ENCODE assay signal across 2 cellular contexts in genomic region chr2:219506153-219506801, GRCh38.
TF ChIP-seq lines count a peak whose summit lies in the region.

No MANE protein-coding gene starts in this region.

TF ChIP-seq in IMR-90, 13 proteins besides CTCF, POLR2A, EP300 and RAD21:
- no peak for TF ChIP-seq SMC3 (IDR thresholded peaks at IDR 0.05; ENCODE audit: low read depth, low read length)
- no peak for TF ChIP-seq RFX5 (IDR thresholded peaks at IDR 0.05; ENCODE audit: low read depth, low read length)
- TF ChIP-seq NFE2L2 (IDR thresholded peaks at IDR 0.05; ENCODE audit: low read depth, low read length): no peak
TF ChIP-seq in IMR-90: peak in this region for 0.

TF ChIP-seq in H1, 55 proteins besides CTCF, POLR2A, EP300 and RAD21:
- no peak for TF ChIP-seq SIN3A (conservative IDR thresholded peaks at IDR 0.05 in 1 of 2, IDR thresholded peaks at IDR 0.05 in 1 of 2; ENCODE audit: low read depth in 1 of 2, low read length in 2 of 2)
- TF ChIP-seq CTBP2 (IDR thresholded peaks at IDR 0.05; ENCODE audit: borderline replicate concordance, insufficient read depth, insufficient read length, low read length): peak; percentile 12
- TF ChIP-seq BRCA1 (IDR thresholded peaks at IDR 0.05; ENCODE audit: low read depth, low read length): no peak
- no peak for TF ChIP-seq EGR1 (IDR thresholded peaks at IDR 0.05; ENCODE audit: borderline replicate concordance, low read depth, low read length)
- TF ChIP-seq SRF (IDR thresholded peaks at IDR 0.05; ENCODE audit: low read depth, low read length): no peak
